In the genomic region with DNA sequence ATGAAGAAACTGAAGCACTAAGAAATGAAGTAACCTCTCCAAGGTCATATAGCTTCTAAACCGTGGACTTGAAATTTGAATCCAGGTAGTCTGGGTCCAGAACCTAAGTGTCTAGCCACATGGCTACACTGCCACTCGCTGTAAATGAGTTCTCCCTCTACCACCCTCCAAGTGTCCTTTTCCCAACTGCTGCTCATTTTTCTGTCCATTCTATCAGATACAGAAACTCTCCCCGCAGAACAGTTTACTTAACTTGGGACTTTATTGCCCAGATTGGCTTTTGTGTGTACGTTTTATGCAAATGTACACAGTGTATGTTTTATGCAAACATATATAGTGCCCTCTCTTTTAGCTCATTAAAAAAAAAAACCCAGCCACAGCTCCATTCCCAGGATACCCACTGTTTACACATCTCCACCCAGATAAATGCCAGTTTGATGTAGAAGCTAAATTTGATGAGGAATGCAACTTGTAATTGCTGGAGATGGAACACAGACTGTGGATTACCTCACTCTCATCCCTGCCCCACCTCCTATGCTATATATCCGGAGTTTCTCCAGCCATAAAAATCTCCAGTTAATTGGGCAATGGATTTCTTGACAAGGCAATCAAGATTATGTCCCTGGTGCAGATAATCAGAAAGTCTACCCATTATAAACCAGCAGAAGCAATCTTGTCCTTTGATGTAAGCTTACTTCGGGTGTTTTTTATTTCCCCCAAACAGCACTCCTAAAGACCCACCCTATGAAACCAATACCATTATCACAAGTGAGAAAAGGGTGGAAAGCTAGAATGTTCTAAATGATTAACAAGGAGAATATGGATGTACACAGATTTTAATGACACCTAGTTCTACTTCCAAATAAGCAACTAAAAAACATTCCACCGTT, we compare ENCODE assay signal across 14 cellular contexts. TPM values are rescaled to one million over a fixed set of nuclear protein-coding genes. Genes with fewer than 3 reads are reported as not detected.
DNase-seq lines count a peak whose midpoint lies in the region; ATAC-seq and FAIRE-seq lines count a peak whose summit lies in the region.
"Had no signal": no experiment of that assay in that cellular context is flagged by ENCODE, and none has a peak within 500 bp of the region (broad histone marks: within the 10 kb centered on the region; RNA-seq: fewer than 3 reads in every experiment).

No MANE protein-coding gene starts in this region.

- CTCF ChIA-PET in activated CD8-positive, alpha-beta T cell treated with anti-CD3 and anti-CD28 coated beads, Interleukin-2, amount 10 ng/mL, durations not matched to agents 7 days and 5 days (lab: Charles Lee) = interaction anchor here (0.6 to 7.5 kb wide), 16 partner anchors 13 to 451 kb away, joined by 3 to 61 read pairs (median 6); partner anchors contain the start of genes FSIP1 and THBS1

- ATAC-seq in HG03095 (IDR thresholded peaks at IDR 0.05; ENCODE audit: unreplicated experiment) (peak; percentile 5), GM21423 (IDR thresholded peaks at IDR 0.05; ENCODE audit: unreplicated experiment) (no peak), HG02571 (IDR thresholded peaks at IDR 0.05; ENCODE audit: unreplicated experiment) (no peak)
- ATAC-seq in activated CD8-positive, alpha-beta T cell treated with anti-CD3 and anti-CD28 coated beads, Interleukin-2, amount 10 ng/mL, durations not matched to agents 7 days and 5 days = no peak
- ATAC-seq in stimulated activated naive B cell treated with anti-CD40 and anti-IgM and Interleukin-4, amounts not matched to agents 10 μg/mL and 1 μg/mL and 100 μg/mL, for 72 hours (replicated peaks) = peak; percentile 7 to 10
- ATAC-seq: heart left ventricle had no signal

- H3K36me3 Mint-ChIP-seq in activated T-cell treated with anti-CD3 and anti-CD28 coated beads, Interleukin-2, amount 50 U/mL, for 24 hours (ENCODE audit: low read depth) = peaks cover 13% of the 10 kb centered on the region
- peaks cover 43% of the 10 kb centered on the region for H3K36me3 Mint-ChIP-seq in activated CD8-positive, alpha-beta T cell treated with anti-CD3 and anti-CD28 coated beads, Interleukin-2, amount 10 ng/mL, durations not matched to agents 7 days and 5 days (ENCODE audit: low read depth)
- H3K36me3 Mint-ChIP-seq in stimulated activated naive B cell treated with anti-CD40 and anti-IgM and Interleukin-4, amounts not matched to agents 10 μg/mL and 1 μg/mL and 100 μg/mL, for 72 hours = peaks cover 0 to 5% of the 10 kb centered on the region in 2 donors

- DNase-seq in activated T-cell treated with anti-CD3 and anti-CD28 coated beads, Interleukin-2, amount 50 U/mL, for 24 hours = no peak
- no peak for DNase-seq in activated T-cell treated with anti-CD3 and anti-CD28 coated beads, Interleukin-2, amount 50 U/mL, for 48 hours
- DNase-seq in activated CD8-positive, alpha-beta T cell treated with anti-CD3 and anti-CD28 coated beads, Interleukin-2, amount 10 ng/mL, durations not matched to agents 7 days and 5 days = no peak
- DNase-seq in stimulated activated naive B cell treated with anti-CD40 and anti-IgM and Interleukin-4, amounts not matched to agents 10 μg/mL and 1 μg/mL and 100 μg/mL, for 72 hours = no peak
- no peak for DNase-seq in frontal cortex (ENCODE audit: low spot score in 2 of 2)
- DNase-seq: activated CD4-positive, CD25-positive, alpha-beta regulatory T cell treated with anti-CD3 and anti-CD28 coated beads, Interleukin-2, amount 50 U/mL, for 72 hours; heart left ventricle; nucleus accumbens; SHP77; stimulated activated naive CD4-positive, alpha-beta T cell had no signal

- H3K4me1 Mint-ChIP-seq in activated T-cell treated with anti-CD3 and anti-CD28 coated beads, Interleukin-2, amount 50 U/mL, for 24 hours (ENCODE audit: low read depth) = peaks cover 58% of the 10 kb centered on the region
- peaks cover 66% of the 10 kb centered on the region for H3K4me1 Mint-ChIP-seq in activated CD8-positive, alpha-beta T cell treated with anti-CD3 and anti-CD28 coated beads, Interleukin-2, amount 10 ng/mL, durations not matched to agents 7 days and 5 days (ENCODE audit: low read depth)
- peaks cover 17 to 25% of the 10 kb centered on the region in 2 donors for H3K4me1 Mint-ChIP-seq in stimulated activated naive B cell treated with anti-CD40 and anti-IgM and Interleukin-4, amounts not matched to agents 10 μg/mL and 1 μg/mL and 100 μg/mL, for 72 hours

- H3K27me3 Mint-ChIP-seq in activated T-cell treated with anti-CD3 and anti-CD28 coated beads, Interleukin-2, amount 50 U/mL, for 24 hours = no peaks in the 10 kb centered on the region
- no peaks in the 10 kb centered on the region for H3K27me3 Mint-ChIP-seq in activated CD8-positive, alpha-beta T cell treated with anti-CD3 and anti-CD28 coated beads, Interleukin-2, amount 10 ng/mL, durations not matched to agents 7 days and 5 days (ENCODE audit: low read depth)
- H3K27me3 Mint-ChIP-seq in stimulated activated naive B cell treated with anti-CD40 and anti-IgM and Interleukin-4, amounts not matched to agents 10 μg/mL and 1 μg/mL and 100 μg/mL, for 72 hours = no peaks in the 10 kb centered on the region

- H3K9me3 Mint-ChIP-seq in activated T-cell treated with anti-CD3 and anti-CD28 coated beads, Interleukin-2, amount 50 U/mL, for 24 hours = peaks cover 9% of the 10 kb centered on the region
- peaks cover 13% of the 10 kb centered on the region for H3K9me3 Mint-ChIP-seq in activated CD8-positive, alpha-beta T cell treated with anti-CD3 and anti-CD28 coated beads, Interleukin-2, amount 10 ng/mL, durations not matched to agents 7 days and 5 days (ENCODE audit: insufficient read depth)
- peaks cover 5% of the 10 kb centered on the region in 2 donors for H3K9me3 Mint-ChIP-seq in stimulated activated naive B cell treated with anti-CD40 and anti-IgM and Interleukin-4, amounts not matched to agents 10 μg/mL and 1 μg/mL and 100 μg/mL, for 72 hours

- H3K27ac Mint-ChIP-seq in activated T-cell treated with anti-CD3 and anti-CD28 coated beads, Interleukin-2, amount 50 U/mL, for 24 hours = peak overlapping the region; percentile 95
- peak overlapping the region; percentile 97 for H3K27ac Mint-ChIP-seq in activated CD8-positive, alpha-beta T cell treated with anti-CD3 and anti-CD28 coated beads, Interleukin-2, amount 10 ng/mL, durations not matched to agents 7 days and 5 days
- H3K27ac Mint-ChIP-seq in stimulated activated naive B cell treated with anti-CD40 and anti-IgM and Interleukin-4, amounts not matched to agents 10 μg/mL and 1 μg/mL and 100 μg/mL, for 72 hours = no peak overlapping the region

- no peak for FAIRE-seq in frontal cortex (lab: Jason Lieb, UNC)
- FAIRE-seq: G401.6 had no signal

- POLR2A ChIA-PET in activated CD8-positive, alpha-beta T cell treated with anti-CD3 and anti-CD28 coated beads, Interleukin-2, amount 10 ng/mL, durations not matched to agents 7 days and 5 days (lab: Charles Lee) = interaction anchor here (2.5 kb wide), 1 partner anchor 36 kb away, joined by 6 read pairs; no protein-coding TSS in a partner anchor

- H3K4me3 Mint-ChIP-seq in activated T-cell treated with anti-CD3 and anti-CD28 coated beads, Interleukin-2, amount 50 U/mL, for 24 hours = no peak overlapping the region
- H3K4me3 Mint-ChIP-seq in activated CD8-positive, alpha-beta T cell treated with anti-CD3 and anti-CD28 coated beads, Interleukin-2, amount 10 ng/mL, durations not matched to agents 7 days and 5 days = peak overlapping the region; percentile 62
- H3K4me3 Mint-ChIP-seq in stimulated activated naive B cell treated with anti-CD40 and anti-IgM and Interleukin-4, amounts not matched to agents 10 μg/mL and 1 μg/mL and 100 μg/mL, for 72 hours = peak overlapping the region in 1 of 2 donors; percentile 15

RNA-seq across cellular contexts. Expression of gene THBS1, which starts 42.0 kb away (rescaled TPM):
- total RNA-seq in activated CD8-positive, alpha-beta T cell treated with anti-CD3 and anti-CD28 coated beads, Interleukin-2, amount 10 ng/mL, durations not matched to agents 7 days and 5 days = 1 to 10 TPM in 1 of 2 experiments, under 1 TPM in 1; 0.87 to 1.2 TPM
- 57.1 TPM for total RNA-seq in frontal cortex

Comparison
In these comparisons a context has a peak if more than half of its experiments do, and no peak if none do; other contexts are left out.
1. ATAC-seq: peak in HG03095 (single experiment) and stimulated activated naive B cell treated with anti-CD40 and anti-IgM and Interleukin-4, amounts not matched to agents 10 μg/mL and 1 μg/mL and 100 μg/mL, for 72 hours (2 of 2); none in activated CD8-positive, alpha-beta T cell treated with anti-CD3 and anti-CD28 coated beads, Interleukin-2, amount 10 ng/mL, durations not matched to agents 7 days and 5 days (single experiment), GM21423 (single experiment) and HG02571 (single experiment).
2. RNA of gene THBS1, which starts 42.0 kb away (total RNA-seq): 57.1 TPM in frontal cortex (single experiment); 0.87 to 1.2 TPM in activated CD8-positive, alpha-beta T cell treated with anti-CD3 and anti-CD28 coated beads, Interleukin-2, amount 10 ng/mL, durations not matched to agents 7 days and 5 days; every median in the first group is over 10 times any median in the second.